ENCODE assay signal across 9 cellular contexts in genomic region chr9:101119206-101119819, GRCh38.
DNase-seq lines count a peak whose midpoint lies in the region; ATAC-seq and TF ChIP-seq lines count a peak whose summit lies in the region.
"Had no signal": no experiment of that assay in that cellular context is flagged by ENCODE, and none has a peak within 500 bp of the region (broad histone marks: within the 10 kb centered on the region; RNA-seq: fewer than 3 reads in every experiment).

No MANE protein-coding gene starts in this region.

- no peaks in the 10 kb centered on the region for H3K27me3 ChIP-seq in iPS DF 6.9 (ENCODE audit: control insufficient read depth, insufficient read depth, low read length)
- no peaks in the 10 kb centered on the region for H3K27me3 ChIP-seq in testis

- H3K27ac ChIP-seq in iPS DF 6.9 (ENCODE audit: low read length) (no peak overlapping the region), testis (no peak overlapping the region)
- H3K27ac ChIP-seq: skin epidermis had no signal

- no peaks in the 10 kb centered on the region for H3K36me3 ChIP-seq in iPS DF 6.9 (ENCODE audit: control insufficient read depth, insufficient read depth, low read length)
- no peaks in the 10 kb centered on the region for H3K36me3 ChIP-seq in testis (ENCODE audit: low read depth, missing control alignments)

- no peaks in the 10 kb centered on the region for H3K36me3 Mint-ChIP-seq in activated T-cell treated with anti-CD3 and anti-CD28 coated beads, Interleukin-2, amount 50 U/mL, for 72 hours (ENCODE audit: insufficient read depth in 2 of 2)

- H3K4me3 Mint-ChIP-seq in activated T-cell treated with anti-CD3 and anti-CD28 coated beads, Interleukin-2, amount 50 U/mL, for 72 hours = no peak overlapping the region

- WGBS in iPS DF 6.9 (ENCODE audit: insufficient coverage, insufficient read length) = no CpG with 5 or more reads among the region's 3 CpGs
- WGBS in testis, 2 donors = 46 to 48% methylated on average over 3 of the region's 3 CpGs

- TF ChIP-seq CTCF in testis (IDR thresholded peaks at IDR 0.05) = peak in 1 of 3 experiments; percentile 49

- ATAC-seq in GM18858 (IDR thresholded peaks at IDR 0.05; ENCODE audit: unreplicated experiment) (peak; percentile 80), HG02970 (IDR thresholded peaks at IDR 0.05; ENCODE audit: low FRiP score, unreplicated experiment) (peak; percentile 52)
- ATAC-seq in activated T-cell treated with anti-CD3 and anti-CD28 coated beads, Interleukin-2, amount 50 U/mL, for 72 hours (replicated peaks in 1 of 2) = peak in 1 of 2 donors; percentile 51

- H3K4me1 Mint-ChIP-seq in activated T-cell treated with anti-CD3 and anti-CD28 coated beads, Interleukin-2, amount 50 U/mL, for 72 hours (ENCODE audit: low read depth) = no peaks in the 10 kb centered on the region

- TF ChIP-seq POLR2A in testis (IDR thresholded peaks at IDR 0.05) = no peak

- DNase-seq in COR-L47 (lab: John Stamatoyannopoulos, UW) (peak; percentile 70), NCI-H1930 (lab: John Stamatoyannopoulos, UW) (peak; percentile 41 to 42), iPS DF 6.9 (ENCODE audit: low read depth, low spot score) (peak; percentile 57), testis (peak; percentile 63), posterior vena cava (ENCODE audit: low spot score) (no peak)
- DNase-seq in activated T-cell treated with anti-CD3 and anti-CD28 coated beads, Interleukin-2, amount 50 U/mL, for 72 hours = peak; percentile 7 to 28

- no peaks in the 10 kb centered on the region for H3K9me3 ChIP-seq in iPS DF 6.9 (ENCODE audit: control insufficient read depth, insufficient read depth, low read length)
- H3K9me3 ChIP-seq in testis = no peaks in the 10 kb centered on the region

- peaks cover 2 to 4% of the 10 kb centered on the region in 2 donors for H3K9me3 Mint-ChIP-seq in activated T-cell treated with anti-CD3 and anti-CD28 coated beads, Interleukin-2, amount 50 U/mL, for 72 hours

- no peaks in the 10 kb centered on the region for H3K27me3 Mint-ChIP-seq in activated T-cell treated with anti-CD3 and anti-CD28 coated beads, Interleukin-2, amount 50 U/mL, for 72 hours (ENCODE audit: low read depth)

- no peak overlapping the region for H3K27ac Mint-ChIP-seq in activated T-cell treated with anti-CD3 and anti-CD28 coated beads, Interleukin-2, amount 50 U/mL, for 72 hours

- H3K4me1 ChIP-seq in iPS DF 6.9 (ENCODE audit: control insufficient read depth, insufficient read depth, low read length) (peaks cover 2% of the 10 kb centered on the region; the same call in 1 of the 2 replicates), testis (no peaks in the 10 kb centered on the region)

- intact Hi-C loops in testis (cut with DNase I; ENCODE audit: low total_unique reads) (no loop called here), posterior vena cava (cut with DNase I) (no loop called here)

- no peak overlapping the region for H3K4me3 ChIP-seq in iPS DF 6.9 (ENCODE audit: low read length)
- no peak overlapping the region for H3K4me3 ChIP-seq in testis
- H3K4me3 ChIP-seq: skin epidermis had no signal
